ENCODE assay signal across 9 cellular contexts in the genomic region with DNA sequence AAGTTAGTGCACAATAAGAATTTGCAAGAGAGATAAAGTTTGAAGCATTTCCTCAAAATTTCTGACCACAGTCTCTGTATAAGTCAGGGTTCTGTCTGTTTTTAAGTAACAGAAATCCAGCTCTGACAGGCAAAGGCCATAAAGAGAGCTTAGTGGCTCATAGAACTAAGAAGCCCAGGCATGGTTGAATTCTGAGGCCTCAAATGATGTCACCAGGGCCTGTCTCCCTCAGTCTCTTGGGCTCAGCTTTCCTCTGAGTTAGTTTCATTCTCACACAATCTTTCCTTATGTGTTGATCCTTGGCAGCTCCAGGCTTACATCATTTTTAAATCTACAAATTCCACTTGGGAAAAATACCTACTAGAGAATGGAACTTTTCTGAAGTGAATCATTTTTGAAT.
A peak's percentile ranks its signal among the peaks of the same experiment; 100 is the strongest.
DNase-seq lines count a peak whose midpoint lies in the region; ATAC-seq and TF ChIP-seq lines count a peak whose summit lies in the region.
"Had no signal": no experiment of that assay in that cellular context is flagged by ENCODE, and none has a peak within 500 bp of the region (broad histone marks: within the 10 kb centered on the region; RNA-seq: fewer than 3 reads in every experiment).

No MANE protein-coding gene starts in this region.

- H3K4me1 Mint-ChIP-seq in activated naive CD4-positive, alpha-beta T cell treated with anti-CD3 and anti-CD28 coated beads, Interleukin-2, amount 10 ng/mL, durations not matched to agents 7 days and 5 days = peaks cover 38% of the 10 kb centered on the region
- H3K4me1 Mint-ChIP-seq in stimulated activated naive B cell treated with anti-CD40 and anti-IgM and Interleukin-4, amounts not matched to agents 10 μg/mL and 1 μg/mL and 100 μg/mL, for 72 hours = peaks cover 28 to 59% of the 10 kb centered on the region in 2 donors

- no peak overlapping the region for H3K4me3 ChIP-seq in lower lobe of right lung

- H3K27me3 ChIP-seq in lower lobe of right lung (ENCODE audit: low read depth) = no peaks in the 10 kb centered on the region

- H3K9me3 Mint-ChIP-seq in activated naive CD4-positive, alpha-beta T cell treated with anti-CD3 and anti-CD28 coated beads, Interleukin-2, amount 10 ng/mL, durations not matched to agents 7 days and 5 days = peaks cover 9% of the 10 kb centered on the region
- H3K9me3 Mint-ChIP-seq in activated naive CD4-positive, alpha-beta T cell treated with anti-CD3 and anti-CD28 coated beads, Interleukin-2, amount 50 U/mL, for 72 hours = peaks cover 0 to 1% of the 10 kb centered on the region in 2 donors
- peaks cover 0 to 2% of the 10 kb centered on the region in 2 donors for H3K9me3 Mint-ChIP-seq in stimulated activated naive B cell treated with anti-CD40 and anti-IgM and Interleukin-4, amounts not matched to agents 10 μg/mL and 1 μg/mL and 100 μg/mL, for 72 hours

- H3K27me3 Mint-ChIP-seq in activated naive CD4-positive, alpha-beta T cell treated with anti-CD3 and anti-CD28 coated beads, Interleukin-2, amount 10 ng/mL, durations not matched to agents 7 days and 5 days = no peaks in the 10 kb centered on the region
- no peaks in the 10 kb centered on the region for H3K27me3 Mint-ChIP-seq in stimulated activated naive B cell treated with anti-CD40 and anti-IgM and Interleukin-4, amounts not matched to agents 10 μg/mL and 1 μg/mL and 100 μg/mL, for 72 hours

- no peak for DNase-seq in activated naive CD4-positive, alpha-beta T cell treated with anti-CD3 and anti-CD28 coated beads, Interleukin-2, amount 10 ng/mL, durations not matched to agents 7 days and 5 days
- DNase-seq in activated naive CD4-positive, alpha-beta T cell treated with Interleukin-2 at 50 U/mL for 16 hours = no peak
- DNase-seq in activated naive CD4-positive, alpha-beta T cell treated with anti-CD3 and anti-CD28 coated beads, Interleukin-2, amount 50 U/mL, for 72 hours (ENCODE audit: low spot score in 2 of 2) = no peak
- DNase-seq in stimulated activated naive B cell treated with anti-CD40 and anti-IgM and Interleukin-4, amounts not matched to agents 10 μg/mL and 1 μg/mL and 100 μg/mL, for 72 hours = peak; percentile 72
- DNase-seq in lower lobe of right lung (no peak), COLO668 (lab: John Stamatoyannopoulos, UW; ENCODE audit: unreplicated experiment) (no peak)
- DNase-seq in activated CD8-positive, alpha-beta memory T cell treated with anti-CD3 and anti-CD28 coated beads, Interleukin-2, amount 50 U/mL, for 4 hours = no peak
- DNase-seq: DMS53 had no signal

- peak overlapping the region; percentile 92 for H3K27ac Mint-ChIP-seq in activated naive CD4-positive, alpha-beta T cell treated with anti-CD3 and anti-CD28 coated beads, Interleukin-2, amount 10 ng/mL, durations not matched to agents 7 days and 5 days
- H3K27ac Mint-ChIP-seq in activated naive CD4-positive, alpha-beta T cell treated with anti-CD3 and anti-CD28 coated beads, Interleukin-2, amount 50 U/mL, for 72 hours = peak overlapping the region; percentile 50 to 52
- peak overlapping the region; percentile 97 for H3K27ac Mint-ChIP-seq in stimulated activated naive B cell treated with anti-CD40 and anti-IgM and Interleukin-4, amounts not matched to agents 10 μg/mL and 1 μg/mL and 100 μg/mL, for 72 hours

- no peak for TF ChIP-seq CTCF in lower lobe of right lung (IDR thresholded peaks at IDR 0.05)

- CTCF ChIA-PET in activated naive CD4-positive, alpha-beta T cell treated with anti-CD3 and anti-CD28 coated beads, Interleukin-2, amount 10 ng/mL, durations not matched to agents 7 days and 5 days (lab: Charles Lee) = interaction anchor here (0.6 kb wide), 1 partner anchor 1063 kb away, joined by 3 read pairs; no protein-coding TSS in a partner anchor

- peaks cover 16% of the 10 kb centered on the region for H3K36me3 Mint-ChIP-seq in activated naive CD4-positive, alpha-beta T cell treated with anti-CD3 and anti-CD28 coated beads, Interleukin-2, amount 10 ng/mL, durations not matched to agents 7 days and 5 days
- peaks cover 0 to 9% of the 10 kb centered on the region in 2 donors for H3K36me3 Mint-ChIP-seq in activated naive CD4-positive, alpha-beta T cell treated with anti-CD3 and anti-CD28 coated beads, Interleukin-2, amount 50 U/mL, for 72 hours
- H3K36me3 Mint-ChIP-seq in stimulated activated naive B cell treated with anti-CD40 and anti-IgM and Interleukin-4, amounts not matched to agents 10 μg/mL and 1 μg/mL and 100 μg/mL, for 72 hours = no peaks in the 10 kb centered on the region

- peak; percentile 49 for ATAC-seq in HG02884 (IDR thresholded peaks at IDR 0.05; ENCODE audit: unreplicated experiment)
- ATAC-seq in activated naive CD4-positive, alpha-beta T cell treated with anti-CD3 and anti-CD28 coated beads, Interleukin-2, amount 50 U/mL, for 72 hours = peak; percentile 72 to 82
- peak; percentile 86 for ATAC-seq in stimulated activated naive B cell treated with anti-CD40 and anti-IgM and Interleukin-4, amounts not matched to agents 10 μg/mL and 1 μg/mL and 100 μg/mL, for 72 hours (replicated peaks)
- ATAC-seq in lower lobe of right lung = no peak

- no peaks in the 10 kb centered on the region for H3K9me3 ChIP-seq in lower lobe of right lung

- no peaks in the 10 kb centered on the region for H3K4me1 ChIP-seq in lower lobe of right lung

- H3K36me3 ChIP-seq in lower lobe of right lung = no peaks in the 10 kb centered on the region

- no peak overlapping the region for H3K4me3 Mint-ChIP-seq in activated naive CD4-positive, alpha-beta T cell treated with anti-CD3 and anti-CD28 coated beads, Interleukin-2, amount 10 ng/mL, durations not matched to agents 7 days and 5 days
- peak overlapping the region; percentile 19 to 36 for H3K4me3 Mint-ChIP-seq in stimulated activated naive B cell treated with anti-CD40 and anti-IgM and Interleukin-4, amounts not matched to agents 10 μg/mL and 1 μg/mL and 100 μg/mL, for 72 hours

- H3K27ac ChIP-seq in lower lobe of right lung = no peak overlapping the region

- intact Hi-C loops in lower lobe of right lung (cut with DNase I) = no loop called here

Comparison
In these comparisons a context has a peak if more than half of its experiments do, and no peak if none do; other contexts are left out.
1. ATAC-seq: peak in HG02884 (single experiment), activated naive CD4-positive, alpha-beta T cell treated with anti-CD3 and anti-CD28 coated beads, Interleukin-2, amount 50 U/mL, for 72 hours (2 of 2) and stimulated activated naive B cell treated with anti-CD40 and anti-IgM and Interleukin-4, amounts not matched to agents 10 μg/mL and 1 μg/mL and 100 μg/mL, for 72 hours (2 of 2); none in lower lobe of right lung (0 of 2).
2. Peak in every context shown above with its lines, with median percentiles within 50 percentile points of each other: H3K27ac Mint-ChIP-seq.